ENCODE assay signal across 2 cellular contexts in the genomic region with DNA sequence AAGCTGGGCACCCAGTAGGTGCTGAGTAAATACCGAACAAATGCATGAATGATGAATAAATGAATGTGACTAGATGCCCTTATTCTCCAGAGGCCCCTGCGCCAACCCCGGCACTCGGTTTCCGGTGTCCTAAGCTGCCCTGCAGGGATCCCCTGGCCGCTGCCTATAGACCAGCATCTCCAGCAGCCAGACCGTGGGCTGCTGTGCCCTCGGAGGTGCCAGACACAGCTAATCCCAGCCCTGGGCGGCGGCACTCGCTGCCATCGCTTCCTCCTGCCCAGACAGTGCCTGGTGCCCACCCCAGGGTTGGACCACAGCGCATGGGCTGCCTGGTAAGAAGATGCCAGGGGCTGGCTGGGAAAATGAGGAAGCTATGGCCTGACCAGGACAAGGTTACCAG.
TF ChIP-seq lines count a peak whose summit lies in the region.

No MANE protein-coding gene starts in this region.

TF ChIP-seq in IMR-90, 13 proteins besides CTCF, POLR2A, EP300 and RAD21:
- TF ChIP-seq MAZ (IDR thresholded peaks at IDR 0.05; ENCODE audit: borderline replicate concordance, low read depth, low read length) = no peak
- TF ChIP-seq NFE2L2 (IDR thresholded peaks at IDR 0.05; ENCODE audit: low read depth, low read length) = no peak
- no peak for TF ChIP-seq MAFK (IDR thresholded peaks at IDR 0.05; ENCODE audit: low read depth, low read length)
- TF ChIP-seq MXI1 (IDR thresholded peaks at IDR 0.05; ENCODE audit: borderline replicate concordance, low read depth, low read length) = no peak
- TF ChIP-seq, protein P1, sequence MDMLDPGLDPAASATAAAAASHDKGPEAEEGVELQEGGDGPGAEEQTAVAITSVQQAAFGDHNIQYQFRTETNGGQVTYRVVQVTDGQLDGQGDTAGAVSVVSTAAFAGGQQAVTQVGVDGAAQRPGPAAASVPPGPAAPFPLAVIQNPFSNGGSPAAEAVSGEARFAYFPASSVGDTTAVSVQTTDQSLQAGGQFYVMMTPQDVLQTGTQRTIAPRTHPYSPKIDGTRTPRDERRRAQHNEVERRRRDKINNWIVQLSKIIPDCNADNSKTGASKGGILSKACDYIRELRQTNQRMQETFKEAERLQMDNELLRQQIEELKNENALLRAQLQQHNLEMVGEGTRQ (IDR thresholded peaks at IDR 0.05; ENCODE audit: low read depth, low read length) = no peak
- no peak for TF ChIP-seq RCOR1 (IDR thresholded peaks at IDR 0.05; ENCODE audit: insufficient replicate concordance, low read length)
- TF ChIP-seq FOS (IDR thresholded peaks at IDR 0.05; ENCODE audit: low read depth, low read length) = no peak

TF ChIP-seq in H1, 55 proteins besides CTCF, POLR2A, EP300 and RAD21:
- TF ChIP-seq CBX8 (IDR thresholded peaks at IDR 0.05; ENCODE audit: borderline replicate concordance, low read depth, low read length) = no peak
- TF ChIP-seq TAF7 (optimal IDR thresholded peaks at IDR 0.05; ENCODE audit: borderline replicate concordance, low read depth, low read length) = no peak
- TF ChIP-seq HDAC6 (IDR thresholded peaks at IDR 0.05; ENCODE audit: low read depth, low read length) = no peak
- TF ChIP-seq KDM4A (IDR thresholded peaks at IDR 0.05; ENCODE audit: low read depth, low read length, severe bottlenecking) = no peak
- TF ChIP-seq GTF2F1 (IDR thresholded peaks at IDR 0.05; ENCODE audit: borderline replicate concordance, low read depth, low read length) = no peak
- TF ChIP-seq RNF2 (IDR thresholded peaks at IDR 0.05; ENCODE audit: borderline replicate concordance, low read depth, low read length, missing control alignments, poor library complexity, severe bottlenecking) = no peak
- no peak for TF ChIP-seq YY1 (IDR thresholded peaks at IDR 0.05; ENCODE audit: low read depth, low read length)
- TF ChIP-seq CREB1 (IDR thresholded peaks at IDR 0.05) = no peak
- TF ChIP-seq, protein P2, sequence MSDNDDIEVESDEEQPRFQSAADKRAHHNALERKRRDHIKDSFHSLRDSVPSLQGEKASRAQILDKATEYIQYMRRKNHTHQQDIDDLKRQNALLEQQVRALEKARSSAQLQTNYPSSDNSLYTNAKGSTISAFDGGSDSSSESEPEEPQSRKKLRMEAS (IDR thresholded peaks at IDR 0.05) = no peak
